21 cellular contexts compared by ENCODE assay signal in genomic region chr15:46331546-46331945, GRCh38.
DNase-seq lines count a peak whose midpoint lies in the region; ATAC-seq, FAIRE-seq and TF ChIP-seq lines count a peak whose summit lies in the region.
"Had no signal": no experiment of that assay in that cellular context is flagged by ENCODE, and none has a peak within 500 bp of the region (broad histone marks: within the 10 kb centered on the region; RNA-seq: fewer than 3 reads in every experiment).

No MANE protein-coding gene starts in this region.

- peak; percentile 12 for DNase-seq in NCI-H1105 treated with DMSO at 0.1 percent for 48 hours (lab: John Stamatoyannopoulos, UW)
- no peak for DNase-seq in NCI-H1105 (lab: John Stamatoyannopoulos, UW)
- no peak for DNase-seq in HepG2 (ENCODE audit: low spot score)
- DNase-seq in right lobe of liver, result no peak
- no peak for DNase-seq in IMR-90
- DNase-seq in H1 (ENCODE audit: low read depth in 1 of 2, low spot score in 2 of 2), result no peak
- no peak for DNase-seq in activated CD4-positive, CD25-positive, alpha-beta regulatory T cell (lab: John Stamatoyannopoulos, UW)
- DNase-seq: 8988T; AML-193; Caco-2; Calu3; CD4-positive, alpha-beta T cell; CD8-positive, alpha-beta T cell; GF-D8 had no signal

- no peaks in the 10 kb centered on the region for H3K79me1 ChIP-seq in IMR-90 (ENCODE audit: low read depth in 1 of 2, low read length in 2 of 2)
- H3K79me1 ChIP-seq in H1 (ENCODE audit: low read depth, low read length), result no peaks in the 10 kb centered on the region

- H3K79me2 ChIP-seq in HepG2 (ENCODE audit: insufficient read depth, low read length) (no peaks in the 10 kb centered on the region), H1 (ENCODE audit: control insufficient read depth in 1 of 2, insufficient read depth in 2 of 2, low read length in 2 of 2) (no peaks in the 10 kb centered on the region)

- in situ Hi-C loops in HepG2 (cut with HindIII; ENCODE audit: extremely low pct_ligation_motif_present, low pct_unique_long_range_greater_than_20kb), result no loop called here
- in situ Hi-C loops in IMR-90 (cut with MboI; ENCODE audit: low sequenced_read_pairs), result no loop called here

- CTCF ChIA-PET in HepG2 (lab: Yijun Ruan, JAX; ENCODE audit: low intra/inter-chr PET ratio, low total read pairs) (no interaction called here), IMR-90 (lab: Yijun Ruan, JAX) (no interaction called here), H1 (lab: Charles Lee; ENCODE audit: partially characterized antibody) (interaction anchor here (0.6 kb wide), 1 partner anchor 72 kb away, joined by 3 read pairs; no protein-coding TSS in a partner anchor)

- FAIRE-seq in HepG2 (lab: Jason Lieb, UNC) (no peak), H1 (lab: Jason Lieb, UNC) (no peak)
- FAIRE-seq: A204.1, D721Med, G401.6, GM12891 had no signal

- H3K4me2 ChIP-seq in HepG2 (ENCODE audit: low read depth, low read length), result no peak overlapping the region
- no peak overlapping the region for H3K4me2 ChIP-seq in IMR-90 (ENCODE audit: low read depth, low read length)
- H3K4me2 ChIP-seq in H1 (ENCODE audit: insufficient read depth in 1 of 2, low read depth in 2 of 2, low read length in 2 of 2), result no peak overlapping the region
- H3K4me2 ChIP-seq: BLaER1 treated with 17β-estradiol and CSF1 and Interleukin-3, amounts not matched to agents 10 nM and 100 nM had no signal

- H3K4ac ChIP-seq in IMR-90 (ENCODE audit: low read depth, low read length), result no peak overlapping the region
- H3K4ac ChIP-seq in H1 (replicated peaks; ENCODE audit: insufficient read length, low read depth, low read length), result no peak overlapping the region

- H3K27ac ChIP-seq in HepG2 (ENCODE audit: extremely low read length, insufficient read depth, low read length) (no peak overlapping the region), right lobe of liver (no peak overlapping the region), IMR-90 (ENCODE audit: insufficient read depth, low read length) (no peak overlapping the region), H1 (ENCODE audit: low read depth, low read length) (no peak overlapping the region)
- H3K27ac ChIP-seq: BLaER1 treated with 17β-estradiol and CSF1 and Interleukin-3, amounts not matched to agents 10 nM and 100 nM; C4-2B had no signal

- BruUV-seq in HepG2 (replicated peaks; lab: Mats Ljungman, UMichigan) (no TSS peak), IMR-90 (replicated peaks; lab: Mats Ljungman, UMichigan) (no TSS peak)

- no peaks in the 10 kb centered on the region for H3K9me1 ChIP-seq in IMR-90 (ENCODE audit: insufficient read depth, low read length)

- H3K9ac ChIP-seq in HepG2 (ENCODE audit: insufficient read depth, low read depth, low read length) (no peak overlapping the region), IMR-90 (ENCODE audit: low read depth, low read length) (no peak overlapping the region), H1 (replicated peaks in 1 of 4; ENCODE audit: extremely low read depth in 1 of 4, low read depth in 3 of 4, low read length in 3 of 4) (no peak overlapping the region)
- H3K9ac ChIP-seq: BLaER1 treated with 17β-estradiol and CSF1 and Interleukin-3, amounts not matched to agents 10 nM and 100 nM had no signal

- H3K56ac ChIP-seq in IMR-90 (ENCODE audit: extremely low read depth, insufficient read depth, low read length) (no peak overlapping the region), H1 (replicated peaks; ENCODE audit: insufficient read length, low read depth, low read length) (no peak overlapping the region)

- H3K14ac ChIP-seq in IMR-90 (replicated peaks; ENCODE audit: low read depth, low read length) (no peak overlapping the region), H1 (ENCODE audit: insufficient read length) (no peak overlapping the region)

- H3K4me3 ChIP-seq in HepG2 (replicated peaks in 1 of 3; ENCODE audit: insufficient read depth in 1 of 3, low read depth in 2 of 3, low read length in 3 of 3) (no peak overlapping the region), right lobe of liver (no peak overlapping the region), IMR-90 (ENCODE audit: insufficient read depth, low read depth, low read length) (no peak overlapping the region), H1 (ENCODE audit: extremely low read depth in 1 of 4, insufficient read depth in 2 of 4, low read depth in 3 of 4, low read length in 4 of 4) (no peak overlapping the region)
- H3K4me3 ChIP-seq: BLaER1 treated with 17β-estradiol and CSF1 and Interleukin-3, amounts not matched to agents 10 nM and 100 nM had no signal

- H2AFZ ChIP-seq in HepG2 (ENCODE audit: low read length) (no peak overlapping the region), IMR-90 (replicated peaks; ENCODE audit: low read length, poor library complexity) (no peak overlapping the region), H1 (ENCODE audit: low read length) (no peak overlapping the region)

- H2AK5ac ChIP-seq in IMR-90 (ENCODE audit: low read depth, low read length) (no peak overlapping the region), H1 (ENCODE audit: low read depth, low read length) (no peak overlapping the region)

- H4K20me1 ChIP-seq in HepG2 (ENCODE audit: insufficient read depth, low read length) (no peaks in the 10 kb centered on the region), IMR-90 (ENCODE audit: insufficient read depth, low read length) (no peaks in the 10 kb centered on the region), H1 (replicated peaks in 1 of 2; ENCODE audit: control insufficient read depth in 1 of 2, insufficient read depth in 2 of 2, low read length in 2 of 2) (no peaks in the 10 kb centered on the region)
- H4K20me1 ChIP-seq: BLaER1 treated with 17β-estradiol and CSF1 and Interleukin-3, amounts not matched to agents 10 nM and 100 nM had no signal

- no peaks in the 10 kb centered on the region for H3K23me2 ChIP-seq in H1 (ENCODE audit: low read depth, low read length)

- H2BK20ac ChIP-seq in IMR-90 (ENCODE audit: low read depth, low read length), result no peak overlapping the region
- H2BK20ac ChIP-seq in H1 (ENCODE audit: low read length), result no peak overlapping the region

- no peaks in the 10 kb centered on the region for H3K36me3 ChIP-seq in HepG2 (replicated peaks in 1 of 2; ENCODE audit: control insufficient read depth in 1 of 2, insufficient read depth in 2 of 2, low read length in 2 of 2)
- no peaks in the 10 kb centered on the region for H3K36me3 ChIP-seq in right lobe of liver
- no peaks in the 10 kb centered on the region for H3K36me3 ChIP-seq in IMR-90 (ENCODE audit: control insufficient read depth, insufficient read depth, low read length)
- H3K36me3 ChIP-seq in H1 (ENCODE audit: control insufficient read depth in 2 of 4, insufficient read depth in 4 of 4, low read length in 3 of 4), result no peaks in the 10 kb centered on the region
- H3K36me3 ChIP-seq: BLaER1 treated with 17β-estradiol and CSF1 and Interleukin-3, amounts not matched to agents 10 nM and 100 nM had no signal

- no peak overlapping the region for H2AK9ac ChIP-seq in IMR-90 (replicated peaks; ENCODE audit: low read depth, low read length, poor library complexity)

- TF ChIP-seq EP300 in HepG2 (IDR thresholded peaks at IDR 0.05; ENCODE audit: low read depth in 2 of 2, low read length in 2 of 2) (no peak), HepG2 (CRISPR knock-in tag; IDR thresholded peaks at IDR 0.05; ENCODE audit: borderline replicate concordance) (no peak), H1 (IDR thresholded peaks at IDR 0.05; ENCODE audit: borderline replicate concordance in 1 of 2, low read depth in 2 of 2, low read length in 2 of 2) (no peak)

- no peaks in the 10 kb centered on the region for H3K27me3 ChIP-seq in HepG2 (ENCODE audit: control insufficient read depth in 1 of 2, insufficient read depth in 2 of 2, low read length in 2 of 2)
- no peaks in the 10 kb centered on the region for H3K27me3 ChIP-seq in right lobe of liver
- H3K27me3 ChIP-seq in IMR-90 (ENCODE audit: control insufficient read depth, insufficient read depth, low read length), result no peaks in the 10 kb centered on the region
- no peaks in the 10 kb centered on the region for H3K27me3 ChIP-seq in H1 (replicated peaks in 1 of 4; ENCODE audit: control insufficient read depth in 3 of 4, extremely low read depth in 1 of 4, insufficient read depth in 3 of 4, low read length in 3 of 4)
- H3K27me3 ChIP-seq: BLaER1 treated with 17β-estradiol and CSF1 and Interleukin-3, amounts not matched to agents 10 nM and 100 nM had no signal

- H2BK12ac ChIP-seq in H1 (ENCODE audit: low read depth, low read length), result no peak overlapping the region

- H4K8ac ChIP-seq in IMR-90 (ENCODE audit: low read depth in 2 of 2, low read length in 2 of 2) (no peak overlapping the region), H1 (ENCODE audit: extremely low read depth, insufficient read depth, low read length) (no peak overlapping the region)

- intact Hi-C loops in HepG2 (cut with micrococcal nuclease; ENCODE audit: unreplicated experiment), result no loop called here
- intact Hi-C loops in right lobe of liver (cut with DNase I), result no loop called here
- intact Hi-C loops in IMR-90 (cut with micrococcal nuclease), result no loop called here

- dilution Hi-C loops in IMR-90 (cut with HindIII; ENCODE audit: low sequenced_read_pairs, unreplicated experiment), result no loop called here

- H2BK120ac ChIP-seq in IMR-90 (ENCODE audit: low read depth, low read length) (no peak overlapping the region), H1 (replicated peaks; ENCODE audit: low read depth, low read length) (no peak overlapping the region)

- ATAC-seq in HepG2 (no peak), right lobe of liver (no peak), IMR-90 (ENCODE audit: low read depth) (no peak), GM18873 (IDR thresholded peaks at IDR 0.05; ENCODE audit: low FRiP score, unreplicated experiment) (no peak)
- ATAC-seq: CD8-positive, alpha-beta T cell had no signal

- no peak overlapping the region for H2BK5ac ChIP-seq in IMR-90 (ENCODE audit: low read depth, low read length, poor library complexity, severe bottlenecking)
- no peak overlapping the region for H2BK5ac ChIP-seq in H1 (ENCODE audit: low read depth, low read length)

- H3K9me3 ChIP-seq in HepG2 (ENCODE audit: low read length) (peaks cover 44% of the 10 kb centered on the region), right lobe of liver (no peaks in the 10 kb centered on the region), IMR-90 (ENCODE audit: control insufficient read depth, insufficient read depth, low read length) (no peaks in the 10 kb centered on the region), H1 (ENCODE audit: insufficient read depth in 2 of 2, low read depth in 1 of 2, low read length in 1 of 2) (no peaks in the 10 kb centered on the region)
- H3K9me3 ChIP-seq: BLaER1 treated with 17β-estradiol and CSF1 and Interleukin-3, amounts not matched to agents 10 nM and 100 nM; Caco-2 had no signal

- H3K18ac ChIP-seq in IMR-90 (ENCODE audit: low read depth, low read length), result no peak overlapping the region
- no peak overlapping the region for H3K18ac ChIP-seq in H1 (ENCODE audit: extremely low read depth, low read length)

- no peak overlapping the region for H2BK15ac ChIP-seq in IMR-90 (ENCODE audit: low read depth, low read length)
- no peak overlapping the region for H2BK15ac ChIP-seq in H1 (ENCODE audit: low read length)

- H3K23ac ChIP-seq in IMR-90 (ENCODE audit: low read depth, low read length), result no peak overlapping the region
- H3K23ac ChIP-seq in H1 (ENCODE audit: insufficient read length), result no peak overlapping the region

- no peak for TF ChIP-seq POLR2A in HepG2 (IDR thresholded peaks at IDR 0.05; ENCODE audit: insufficient read depth in 1 of 2, low read depth in 2 of 2, low read length in 2 of 2)
- no peak for TF ChIP-seq POLR2A in right lobe of liver (IDR thresholded peaks at IDR 0.05)
- no peak for TF ChIP-seq POLR2A in IMR-90 (IDR thresholded peaks at IDR 0.05; ENCODE audit: low read depth, low read length)
- TF ChIP-seq POLR2A in H1 (IDR thresholded peaks at IDR 0.05; ENCODE audit: control extremely low read depth in 1 of 2, low read depth in 2 of 2, low read length in 2 of 2), result no peak

- no peak for TF ChIP-seq RAD21 in HepG2 (CRISPR knock-in tag; IDR thresholded peaks at IDR 0.05)
- TF ChIP-seq RAD21 in IMR-90 (IDR thresholded peaks at IDR 0.05; ENCODE audit: low read length), result no peak
- TF ChIP-seq RAD21 in H1 (IDR thresholded peaks at IDR 0.05 in 1 of 2, conservative IDR thresholded peaks at IDR 0.05 in 1 of 2; ENCODE audit: low read depth in 2 of 2, low read length in 2 of 2), result no peak

- TF ChIP-seq CTCF in HepG2 (CRISPR knock-in tag; IDR thresholded peaks at IDR 0.05) (no peak), right lobe of liver (IDR thresholded peaks at IDR 0.05) (no peak), IMR-90 (conservative IDR thresholded peaks at IDR 0.05; ENCODE audit: low read depth, low read length) (no peak), H1 (IDR thresholded peaks at IDR 0.05; ENCODE audit: control extremely low read depth in 1 of 3, insufficient read depth in 1 of 3, low read depth in 1 of 3, low read length in 3 of 3) (no peak)

- POLR2A ChIA-PET in HepG2 (lab: Yijun Ruan, JAX) (no interaction called here), IMR-90 (lab: Charles Lee; ENCODE audit: unreplicated experiment) (no interaction called here), H1 (lab: Charles Lee; ENCODE audit: partially characterized antibody) (no interaction called here)

- H3K4me1 ChIP-seq in HepG2 (ENCODE audit: insufficient read depth, low read length) (no peaks in the 10 kb centered on the region), right lobe of liver (no peaks in the 10 kb centered on the region), IMR-90 (ENCODE audit: control insufficient read depth, insufficient read depth, low read length) (no peaks in the 10 kb centered on the region), H1 (replicated peaks in 1 of 4; ENCODE audit: control insufficient read depth in 3 of 4, insufficient read depth in 4 of 4, low read length in 3 of 4) (no peaks in the 10 kb centered on the region)
- H3K4me1 ChIP-seq: BLaER1 treated with 17β-estradiol and CSF1 and Interleukin-3, amounts not matched to agents 10 nM and 100 nM; Caco-2 had no signal

- H4K91ac ChIP-seq in IMR-90 (ENCODE audit: insufficient read depth, low read depth, low read length), result no peak overlapping the region
- no peak overlapping the region for H4K91ac ChIP-seq in H1 (replicated peaks; ENCODE audit: insufficient read length, low read length)

- no peak overlapping the region for H4K5ac ChIP-seq in IMR-90 (ENCODE audit: low read depth, low read length)
- no peak overlapping the region for H4K5ac ChIP-seq in H1 (ENCODE audit: insufficient read length, low read depth, low read length)
